In the genomic region with DNA sequence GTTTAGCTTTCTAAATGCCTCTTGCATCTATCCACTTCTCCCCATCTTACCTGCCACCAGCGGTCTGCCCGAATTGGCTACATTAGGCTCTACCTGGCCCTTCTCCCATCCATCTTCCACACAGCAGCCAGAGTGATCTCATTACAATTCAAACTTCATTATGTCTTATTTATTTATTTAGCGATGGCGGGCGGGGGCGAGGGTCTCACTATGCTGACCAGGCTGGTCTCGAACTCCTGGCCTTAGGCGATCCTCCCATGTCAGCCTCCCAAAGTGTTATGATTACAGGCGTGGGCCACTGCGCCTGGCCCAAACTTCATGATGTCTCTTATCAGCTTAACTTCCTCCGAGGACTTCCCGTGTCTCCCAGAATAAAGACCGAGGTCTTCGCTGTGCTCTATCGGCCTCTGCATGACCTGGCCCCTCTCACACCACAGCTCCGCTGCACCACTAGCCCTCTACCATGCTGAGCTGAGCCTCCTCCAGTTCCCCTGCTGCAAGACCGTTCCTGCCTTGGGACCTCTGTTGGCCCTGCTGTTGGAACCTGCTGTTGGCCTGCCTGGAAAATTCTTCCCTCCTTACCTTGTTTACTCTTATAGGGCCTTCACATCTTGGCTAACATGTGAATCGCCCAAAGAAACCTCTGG, we compare ENCODE assay signal across 8 cellular contexts. TPM values are rescaled to one million over a fixed set of nuclear protein-coding genes. Genes with fewer than 3 reads are reported as not detected.
DNase-seq lines count a peak whose midpoint lies in the region; ATAC-seq and TF ChIP-seq lines count a peak whose summit lies in the region.

No MANE protein-coding gene starts in this region.

- no peaks in the 10 kb centered on the region for H3K36me3 Mint-ChIP-seq in naive B cell

- no peaks in the 10 kb centered on the region for H3K9me3 Mint-ChIP-seq in naive B cell

- H3K27me3 Mint-ChIP-seq in naive B cell: peaks cover 23 to 48% (median 32%) of the 10 kb centered on the region in 3 donors

- H3K36me3 ChIP-seq in BE2C (peaks cover 25% of the 10 kb centered on the region), SJCRH30 (peaks cover 3% of the 10 kb centered on the region), ectodermal cell (ENCODE audit: control insufficient read depth, insufficient read depth, low read length) (no peaks in the 10 kb centered on the region)

- H3K4me1 ChIP-seq in BE2C (no peaks in the 10 kb centered on the region), SJCRH30 (peaks cover 2% of the 10 kb centered on the region; the same call in 1 of the 2 replicates), ectodermal cell (ENCODE audit: control insufficient read depth, insufficient read depth, low read length) (peaks cover 4% of the 10 kb centered on the region)

- peaks cover 19 to 31% (median 30%) of the 10 kb centered on the region in 3 donors for H3K4me1 Mint-ChIP-seq in naive B cell

- H3K4me3 Mint-ChIP-seq in naive B cell: peak overlapping the region; percentile 80 to 94 (median 89)

- TF ChIP-seq CTCF in BE2C (IDR thresholded peaks at IDR 0.05; ENCODE audit: low read depth, low read length): no peak

- 51 to 54% methylated on average over 18 of the region's 18 CpGs for WGBS in ectodermal cell, 2 experiments

- DNase-seq in BE2C (no peak), SJCRH30 (peak in 1 of 2 experiments; percentile 28), naive B cell (peak; percentile 9), GOT3 (lab: John Stamatoyannopoulos, UW) (no peak), globus pallidus (ENCODE audit: low spot score) (no peak)

- H3K4me3 ChIP-seq in BE2C (ENCODE audit: low read depth, low read length) (peak overlapping the region; percentile 98), SJCRH30 (peak overlapping the region; percentile 100), ectodermal cell (ENCODE audit: insufficient read depth, low read depth, low read length) (peak overlapping the region; percentile 73)

- H3K27ac ChIP-seq in SJCRH30 (peak overlapping the region; percentile 78), ectodermal cell (ENCODE audit: insufficient read depth, low read depth, low read length, poor library complexity, severe bottlenecking) (peak overlapping the region; percentile 41)

- H3K27me3 ChIP-seq in BE2C (no peaks in the 10 kb centered on the region), SJCRH30 (no peaks in the 10 kb centered on the region), ectodermal cell (ENCODE audit: control insufficient read depth, insufficient read depth, low read length, poor library complexity, severe bottlenecking) (no peaks in the 10 kb centered on the region)

- H3K27ac Mint-ChIP-seq in naive B cell: peak overlapping the region in 5 of 6 donors; percentile 1 to 95 (median 67)

- ATAC-seq in GM21529 (IDR thresholded peaks at IDR 0.05; ENCODE audit: unreplicated experiment) (peak; percentile 5), naive B cell (ENCODE audit: low read depth in 2 of 2) (no peak), GM21786 (IDR thresholded peaks at IDR 0.05; ENCODE audit: unreplicated experiment) (no peak)

- no peaks in the 10 kb centered on the region for H3K9me3 ChIP-seq in BE2C
- no peaks in the 10 kb centered on the region for H3K9me3 ChIP-seq in SJCRH30 (replicated peaks)
- H3K9me3 ChIP-seq in ectodermal cell (ENCODE audit: control insufficient read depth, low read length): no peaks in the 10 kb centered on the region

RNA-seq across cellular contexts. Expression of gene CTTN, which starts 0.9 kb away (rescaled TPM):
- 123 TPM for polyA plus RNA-seq in BE2C (2012; ENCODE audit: insufficient read depth, insufficient read length, low read depth)
- total RNA-seq in SJCRH30 (2014; rRNA removed; shearing (Covaris generic)): 56.4 and 71.3 TPM in 2 replicates
- 148 TPM for polyA plus RNA-seq in ectodermal cell (2013, experiment 1 of 4)
- 143 TPM for polyA plus RNA-seq in ectodermal cell (2013, experiment 2 of 4)
- 116 TPM for polyA plus RNA-seq in ectodermal cell (2013, experiment 3 of 4)
- 142 TPM for polyA plus RNA-seq in ectodermal cell (2013, experiment 4 of 4)
- 1 to 10 TPM in 2 of 6 donors, under 1 TPM in 2, not detected in 2; 0.13 to 1.1 (median 0.81) TPM for polyA plus RNA-seq in naive B cell (ENCODE audit: low read depth in 6 of 6)
